In genomic region chrX:111869639-111870034, GRCh38 we compare ENCODE assay signal across 8 cellular contexts. TPM values are rescaled to one million over a fixed set of nuclear protein-coding genes. Genes with fewer than 3 reads are reported as not detected.
DNase-seq lines count a peak whose midpoint lies in the region; ATAC-seq, FAIRE-seq and TF ChIP-seq lines count a peak whose summit lies in the region.

No MANE protein-coding gene starts in this region.

- TF ChIP-seq CTCF in CD8-positive, alpha-beta T cell (IDR thresholded peaks at IDR 0.05), result peak; percentile 42
- TF ChIP-seq CTCF in psoas muscle (IDR thresholded peaks at IDR 0.05), result peak; percentile 72

- no peak for ATAC-seq in CD8-positive, alpha-beta T cell
- peak; percentile 67 for ATAC-seq in HG02840 (IDR thresholded peaks at IDR 0.05; ENCODE audit: low FRiP score, unreplicated experiment)
- peak in 3 of 4 donors; percentile 63 to 83 (median 81) for ATAC-seq in psoas muscle

- no peaks in the 10 kb centered on the region for H3K9me3 Mint-ChIP-seq in CD8-positive, alpha-beta T cell
- no peaks in the 10 kb centered on the region for H3K9me3 Mint-ChIP-seq in activated CD4-positive, alpha-beta memory T cell treated with anti-CD3 and anti-CD28 coated beads, Interleukin-2, amount 10 ng/mL, durations not matched to agents 7 days and 5 days

- CTCF ChIA-PET in CD8-positive, alpha-beta T cell (lab: Charles Lee), result interaction anchor here (2.0 kb wide), 1 partner anchor 862 kb away, joined by 6 read pairs; no protein-coding TSS in a partner anchor
- CTCF ChIA-PET in activated CD4-positive, alpha-beta memory T cell treated with anti-CD3 and anti-CD28 coated beads, Interleukin-2, amount 10 ng/mL, durations not matched to agents 7 days and 5 days (lab: Charles Lee), result interaction anchor here (1.0 to 1.6 kb wide), 2 partner anchors 10 to 772 kb away, joined by 4 read pairs; no protein-coding TSS in a partner anchor

- no peak overlapping the region for H3K27ac ChIP-seq in CD8-positive, alpha-beta T cell (ENCODE audit: low read depth, low read length)
- no peak overlapping the region for H3K27ac ChIP-seq in psoas muscle

- H3K27ac Mint-ChIP-seq in CD8-positive, alpha-beta T cell, result no peak overlapping the region
- H3K27ac Mint-ChIP-seq in activated CD4-positive, alpha-beta memory T cell treated with anti-CD3 and anti-CD28 coated beads, Interleukin-2, amount 10 ng/mL, durations not matched to agents 7 days and 5 days, result no peak overlapping the region

- H3K4me1 ChIP-seq in CD8-positive, alpha-beta T cell (ENCODE audit: insufficient read depth, low read length), result no peaks in the 10 kb centered on the region
- no peaks in the 10 kb centered on the region for H3K4me1 ChIP-seq in psoas muscle

- H3K36me3 Mint-ChIP-seq in CD8-positive, alpha-beta T cell, result no peaks in the 10 kb centered on the region
- no peaks in the 10 kb centered on the region for H3K36me3 Mint-ChIP-seq in activated CD4-positive, alpha-beta memory T cell treated with anti-CD3 and anti-CD28 coated beads, Interleukin-2, amount 10 ng/mL, durations not matched to agents 7 days and 5 days (ENCODE audit: low read depth)

- DNase-seq in CD8-positive, alpha-beta T cell, result no peak
- DNase-seq in GM18507 (ENCODE audit: extremely low spot score, insufficient read length, low read depth) (no peak), NCI-H128 (lab: John Stamatoyannopoulos, UW; ENCODE audit: unreplicated experiment) (peak; percentile 0), glomerular endothelial cell (ENCODE audit: extremely low read depth, low read depth, low spot score) (peak; percentile 1), psoas muscle (no peak)
- peak; percentile 15 for DNase-seq in activated CD4-positive, alpha-beta memory T cell treated with anti-CD3 and anti-CD28 coated beads, Interleukin-2, amount 10 ng/mL, durations not matched to agents 7 days and 5 days
- no peak for DNase-seq in effector CD8-positive, alpha-beta T cell (lab: John Stamatoyannopoulos, UW)

- peak; percentile 80 for FAIRE-seq in GM18507 (lab: Jason Lieb, UNC)

- POLR2A ChIA-PET in CD8-positive, alpha-beta T cell (lab: Charles Lee), result no interaction called here
- POLR2A ChIA-PET in activated CD4-positive, alpha-beta memory T cell treated with anti-CD3 and anti-CD28 coated beads, Interleukin-2, amount 10 ng/mL, durations not matched to agents 7 days and 5 days (lab: Charles Lee), result no interaction called here

- no peaks in the 10 kb centered on the region for H3K36me3 ChIP-seq in CD8-positive, alpha-beta T cell (ENCODE audit: insufficient read depth, low read length)
- H3K36me3 ChIP-seq in psoas muscle (ENCODE audit: insufficient read depth in 1 of 2, low read depth in 1 of 2), result no peaks in the 10 kb centered on the region

- no peaks in the 10 kb centered on the region for H3K9me3 ChIP-seq in CD8-positive, alpha-beta T cell (ENCODE audit: low read length)
- H3K9me3 ChIP-seq in psoas muscle, result no peaks in the 10 kb centered on the region

- no peaks in the 10 kb centered on the region for H3K4me1 Mint-ChIP-seq in CD8-positive, alpha-beta T cell (ENCODE audit: low read depth)
- peaks cover 4% of the 10 kb centered on the region for H3K4me1 Mint-ChIP-seq in activated CD4-positive, alpha-beta memory T cell treated with anti-CD3 and anti-CD28 coated beads, Interleukin-2, amount 10 ng/mL, durations not matched to agents 7 days and 5 days

- WGBS in psoas muscle, 3 donors, result 6 to 29% (median 12%) methylated on average over 1 of the region's 1 CpG

- H3K27me3 ChIP-seq in CD8-positive, alpha-beta T cell (ENCODE audit: insufficient read depth, low read length), result no peaks in the 10 kb centered on the region
- peaks cover 0 to 21% (median 0%) of the 10 kb centered on the region in 3 donors for H3K27me3 ChIP-seq in psoas muscle (ENCODE audit: insufficient read depth in 3 of 3, low read length in 2 of 3)

- H3K4me3 ChIP-seq in CD8-positive, alpha-beta T cell (ENCODE audit: low read depth, low read length), result no peak overlapping the region
- H3K4me3 ChIP-seq in psoas muscle, result no peak overlapping the region

- peaks cover 11% of the 10 kb centered on the region for H3K27me3 Mint-ChIP-seq in CD8-positive, alpha-beta T cell (ENCODE audit: low read depth)
- peaks cover 6% of the 10 kb centered on the region for H3K27me3 Mint-ChIP-seq in activated CD4-positive, alpha-beta memory T cell treated with anti-CD3 and anti-CD28 coated beads, Interleukin-2, amount 10 ng/mL, durations not matched to agents 7 days and 5 days

- H3K4me3 Mint-ChIP-seq in CD8-positive, alpha-beta T cell, result no peak overlapping the region
- no peak overlapping the region for H3K4me3 Mint-ChIP-seq in activated CD4-positive, alpha-beta memory T cell treated with anti-CD3 and anti-CD28 coated beads, Interleukin-2, amount 10 ng/mL, durations not matched to agents 7 days and 5 days

- intact Hi-C loops in CD8-positive, alpha-beta T cell (cut with DNase I, micrococcal nuclease), result loop anchor here in 1 of 2 experiments (2.0 to 5.0 kb wide), 2 partner anchors 773 to 863 kb away; no protein-coding TSS in a partner anchor
- intact Hi-C loops in psoas muscle (cut with DNase I), result loop anchor here (5.0 kb wide), 1 partner anchor 773 kb away; no protein-coding TSS in a partner anchor

RNA-seq across cellular contexts. Expression of gene TRPC5OS, which starts 6.3 kb away (rescaled TPM):
- total RNA-seq in CD8-positive, alpha-beta T cell, result not detected
- total RNA-seq in activated CD4-positive, alpha-beta memory T cell treated with anti-CD3 and anti-CD28 coated beads, Interleukin-2, amount 10 ng/mL, durations not matched to agents 7 days and 5 days, result not detected
- total RNA-seq in glomerular endothelial cell (not detected in 2 replicates), psoas muscle (not detected)
- not detected for polyA plus RNA-seq in psoas muscle

Comparison
In these comparisons a context has a peak if more than half of its experiments do, and no peak if none do; other contexts are left out.
1. DNase-seq: peak in NCI-H128 (single experiment), activated CD4-positive, alpha-beta memory T cell treated with anti-CD3 and anti-CD28 coated beads, Interleukin-2, amount 10 ng/mL, durations not matched to agents 7 days and 5 days (single experiment) and glomerular endothelial cell (single experiment); none in CD8-positive, alpha-beta T cell (0 of 7), GM18507 (single experiment), psoas muscle (0 of 2) and effector CD8-positive, alpha-beta T cell (single experiment).